16 cellular contexts compared by ENCODE assay signal in the genomic region with DNA sequence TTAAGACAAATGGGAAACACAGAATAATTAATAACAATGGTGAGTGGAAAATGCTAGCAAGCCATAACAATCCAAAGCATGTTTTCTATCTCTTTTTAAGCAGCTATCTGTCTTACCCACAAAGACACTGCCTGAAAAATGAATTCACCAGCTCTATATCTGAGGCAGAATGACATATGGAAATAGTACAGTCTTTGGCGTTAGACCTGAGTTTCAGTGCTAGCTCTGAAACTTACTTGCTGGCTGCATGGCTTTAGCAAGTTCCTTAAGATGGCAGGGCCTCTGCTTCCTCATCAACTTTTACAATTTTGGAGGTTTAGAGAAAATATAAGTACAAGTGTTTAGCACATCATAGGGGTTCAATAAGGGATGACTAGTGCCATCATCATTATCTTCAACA.
A peak's percentile ranks its signal among the peaks of the same experiment; 100 is the strongest.
DNase-seq lines count a peak whose midpoint lies in the region; ATAC-seq and TF ChIP-seq lines count a peak whose summit lies in the region.
"Had no signal": no experiment of that assay in that cellular context is flagged by ENCODE, and none has a peak within 500 bp of the region (broad histone marks: within the 10 kb centered on the region; RNA-seq: fewer than 3 reads in every experiment).

No MANE protein-coding gene starts in this region.

- peak in 1 of 2 donors; percentile 41 for ATAC-seq in activated T-cell treated with anti-CD3 and anti-CD28 coated beads, Interleukin-2, amount 50 U/mL, for 72 hours (replicated peaks in 1 of 2)
- ATAC-seq in GM21515 (IDR thresholded peaks at IDR 0.05; ENCODE audit: unreplicated experiment) (peak; percentile 48), GM19328 (IDR thresholded peaks at IDR 0.05; ENCODE audit: unreplicated experiment) (no peak)
- ATAC-seq: right lobe of liver had no signal

- TF ChIP-seq CTCF in WERI-Rb-1 (IDR thresholded peaks at IDR 0.05; ENCODE audit: low read depth, low read length), result no peak

- H3K9me3 Mint-ChIP-seq in activated T-cell treated with anti-CD3 and anti-CD28 coated beads, Interleukin-2, amount 50 U/mL, for 72 hours, result no peaks in the 10 kb centered on the region

- H3K36me3 Mint-ChIP-seq in activated T-cell treated with anti-CD3 and anti-CD28 coated beads, Interleukin-2, amount 50 U/mL, for 72 hours (ENCODE audit: insufficient read depth in 2 of 2), result peaks cover 10 to 15% of the 10 kb centered on the region in 2 donors

- no peak for DNase-seq in activated T-cell treated with anti-CD3 and anti-CD28 coated beads, Interleukin-2, amount 50 U/mL, for 72 hours
- no peak for DNase-seq in activated T-cell treated with anti-CD3 and anti-CD28 coated beads, Interleukin-2, amount 50 U/mL, for 48 hours
- peak; percentile 46 for DNase-seq in RPMI8226
- DNase-seq in inferior parietal cortex (ENCODE audit: extremely low spot score), result no peak
- DNase-seq in WERI-Rb-1, result no peak
- DNase-seq: ACHN; activated CD8-positive, alpha-beta memory T cell treated with anti-CD3 and anti-CD28 coated beads, Interleukin-2, amount 50 U/mL, for 4 hours; adrenal gland; Calu3; right lobe of liver; stimulated activated CD4-positive, alpha-beta T cell treated with anti-CD3 and anti-CD28 coated beads, Interleukin-4, amount 100 ng/mL, for 1 hour had no signal

- H3K9ac ChIP-seq in stomach smooth muscle (ENCODE audit: low read length in 2 of 2), result no peak overlapping the region

- H3K4me1 ChIP-seq in stomach smooth muscle (ENCODE audit: control insufficient read depth, insufficient read depth, low read length), result peaks cover 19% of the 10 kb centered on the region
- H3K4me1 ChIP-seq: adrenal gland, right lobe of liver had no signal

- H3K9me3 ChIP-seq in stomach smooth muscle (ENCODE audit: control insufficient read depth in 2 of 2, low read length in 2 of 2) (no peaks in the 10 kb centered on the region), WERI-Rb-1 (ENCODE audit: severe bottlenecking) (no peaks in the 10 kb centered on the region)
- H3K9me3 ChIP-seq: adrenal gland, right lobe of liver, SJSA1 had no signal

- peak overlapping the region; percentile 47 to 78 for H3K4me3 Mint-ChIP-seq in activated T-cell treated with anti-CD3 and anti-CD28 coated beads, Interleukin-2, amount 50 U/mL, for 72 hours

- H3K4me1 Mint-ChIP-seq in activated T-cell treated with anti-CD3 and anti-CD28 coated beads, Interleukin-2, amount 50 U/mL, for 72 hours (ENCODE audit: low read depth), result peaks cover 88% of the 10 kb centered on the region

- H3K27me3 ChIP-seq in stomach smooth muscle (ENCODE audit: control insufficient read depth in 1 of 2, insufficient read depth in 2 of 2, low read length in 2 of 2) (no peaks in the 10 kb centered on the region), WERI-Rb-1 (ENCODE audit: insufficient read depth, low read depth, severe bottlenecking) (no peaks in the 10 kb centered on the region)
- H3K27me3 ChIP-seq: adrenal gland, right lobe of liver, SJSA1 had no signal

- H3K36me3 ChIP-seq in stomach smooth muscle (ENCODE audit: control insufficient read depth in 2 of 2, insufficient read depth in 2 of 2, low read length in 2 of 2) (no peaks in the 10 kb centered on the region), WERI-Rb-1 (no peaks in the 10 kb centered on the region)
- H3K36me3 ChIP-seq: adrenal gland, right lobe of liver, SJSA1 had no signal

- H3K27me3 Mint-ChIP-seq in activated T-cell treated with anti-CD3 and anti-CD28 coated beads, Interleukin-2, amount 50 U/mL, for 72 hours (ENCODE audit: low read depth), result no peaks in the 10 kb centered on the region

- H3K4me3 ChIP-seq in stomach smooth muscle (ENCODE audit: low read length in 2 of 2), result no peak overlapping the region
- no peak overlapping the region for H3K4me3 ChIP-seq in WERI-Rb-1 (ENCODE audit: low read depth, low read length)
- H3K4me3 ChIP-seq: adrenal gland, right lobe of liver, SJSA1 had no signal

- H3K27ac ChIP-seq in stomach smooth muscle (ENCODE audit: low read length), result peak overlapping the region; percentile 26
- no peak overlapping the region for H3K27ac ChIP-seq in WERI-Rb-1
- H3K27ac ChIP-seq: adrenal gland, right lobe of liver, SJSA1, VCaP had no signal

- peak overlapping the region; percentile 91 for H3K27ac Mint-ChIP-seq in activated T-cell treated with anti-CD3 and anti-CD28 coated beads, Interleukin-2, amount 50 U/mL, for 72 hours
